ENCODE assay signal across 8 cellular contexts in the genomic region with DNA sequence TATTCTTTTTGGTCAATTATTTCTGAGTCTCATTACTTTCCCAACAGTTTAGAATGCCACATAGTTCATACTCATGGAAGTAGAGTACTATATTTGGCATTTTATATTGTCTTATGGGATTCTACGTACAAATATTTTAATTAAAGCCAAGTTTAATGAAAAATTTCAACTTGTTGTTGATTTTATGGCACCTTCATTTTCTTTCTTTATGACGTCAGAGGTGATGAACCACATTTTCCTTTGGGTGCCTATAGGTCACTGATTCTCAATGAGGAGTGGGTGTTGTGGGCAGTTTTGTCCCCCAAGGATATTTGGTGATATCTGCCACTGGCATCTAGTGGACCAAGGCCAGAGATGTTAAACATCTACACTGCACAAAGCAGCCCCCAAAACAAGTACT.
"Had no signal": no experiment of that assay in that cellular context is flagged by ENCODE, and none has a peak within 500 bp of the region (broad histone marks: within the 10 kb centered on the region; RNA-seq: fewer than 3 reads in every experiment).

No MANE protein-coding gene starts in this region.

- H3K4me3 ChIP-seq: GM12878 had no signal

- ATAC-seq: GM12878 had no signal

- FAIRE-seq: G401.6, GM12878, GM12891, GM12892, GM18507, GM19239 had no signal

- DNase-seq: GDM1, GF-D8 had no signal
